In genomic region chr5:68367274-68367673, GRCh38 we compare ENCODE assay signal across 19 cellular contexts.
"Had no signal": no experiment of that assay in that cellular context is flagged by ENCODE, and none has a peak within 500 bp of the region (broad histone marks: within the 10 kb centered on the region; RNA-seq: fewer than 3 reads in every experiment).

No MANE protein-coding gene starts in this region.

- H3K27ac Mint-ChIP-seq: nephron had no signal

- H3K4me1 ChIP-seq: colonic mucosa, right atrium auricular region, sigmoid colon had no signal

- H3K9me3 ChIP-seq: colonic mucosa, neutrophil, thoracic aorta, transverse colon had no signal

- H3K4me1 Mint-ChIP-seq: nephron had no signal

- H3K36me3 ChIP-seq: colonic mucosa, heart left ventricle, neutrophil, right atrium auricular region, sigmoid colon, stomach, thoracic aorta, transverse colon had no signal

- H3K4me3 Mint-ChIP-seq: nephron had no signal

- ATAC-seq: heart left ventricle had no signal

- H3K4me3 ChIP-seq: colonic mucosa, heart left ventricle, right atrium auricular region, sigmoid colon, skin epidermis, stomach, thoracic aorta, transverse colon had no signal

- H3K27ac ChIP-seq: colonic mucosa, heart left ventricle, neutrophil, right atrium auricular region, sigmoid colon, stomach, thoracic aorta, transverse colon had no signal

- FAIRE-seq: frontal cortex, islet of Langerhans had no signal

- H3K27me3 ChIP-seq: colonic mucosa, heart left ventricle, neutrophil, right atrium auricular region, sigmoid colon, stomach, transverse colon had no signal

- DNase-seq: colonic mucosa; dermis blood vessel endothelial cell; heart left ventricle; hippocampal formation; kidney glomerular epithelial cell; sigmoid colon; stimulated activated CD4-positive, alpha-beta T cell treated with anti-CD3 and anti-CD28 coated beads, Interleukin-2, amount 100 ng/mL, for 24 hours; stimulated activated CD4-positive, alpha-beta T cell treated with anti-CD3 and anti-CD28 coated beads, Interleukin-4, amount 100 ng/mL, for 4 hours; stimulated activated naive CD4-positive, alpha-beta T cell; stomach; substantia nigra; transverse colon had no signal
